1 cellular context compared by ENCODE assay signal in genomic region chr6:137024172-137024990, GRCh38.
TF ChIP-seq lines count a peak whose summit lies in the region.

No MANE protein-coding gene starts in this region.

TF ChIP-seq in GM23338, 12 proteins besides CTCF, POLR2A, EP300 and RAD21:
- no peak for TF ChIP-seq ZNF114 (CRISPR knock-in tag; IDR thresholded peaks at IDR 0.05)
- no peak for TF ChIP-seq EZH2 (IDR thresholded peaks at IDR 0.05; ENCODE audit: low read depth, unreplicated experiment)
- TF ChIP-seq STAT1 (IDR thresholded peaks at IDR 0.05; ENCODE audit: unreplicated experiment): no peak
- no peak for TF ChIP-seq ZNF462 (CRISPR knock-in tag; IDR thresholded peaks at IDR 0.05)
- TF ChIP-seq JUNB (IDR thresholded peaks at IDR 0.05; ENCODE audit: unreplicated experiment): no peak
- TF ChIP-seq ZNF331 (CRISPR knock-in tag; IDR thresholded peaks at IDR 0.05; ENCODE audit: low read depth): no peak
- TF ChIP-seq POLR2AphosphoS5 (IDR thresholded peaks at IDR 0.05; ENCODE audit: low read depth): no peak
- TF ChIP-seq EZH2phosphoT487 (IDR thresholded peaks at IDR 0.05; ENCODE audit: unreplicated experiment): no peak
- no peak for TF ChIP-seq REST (IDR thresholded peaks at IDR 0.05; ENCODE audit: unreplicated experiment)
- TF ChIP-seq CREB1 (CRISPR knock-in tag; IDR thresholded peaks at IDR 0.05; ENCODE audit: low read depth): no peak
- no peak for TF ChIP-seq NANOG (IDR thresholded peaks at IDR 0.05; ENCODE audit: borderline replicate concordance)
- no peak for TF ChIP-seq ETS1 (IDR thresholded peaks at IDR 0.05)
